Comparison of ENCODE assay signal across 8 cellular contexts in genomic region chr10:99845837-99846382, GRCh38.
DNase-seq lines count a peak whose midpoint lies in the region; ATAC-seq and TF ChIP-seq lines count a peak whose summit lies in the region.

No MANE protein-coding gene starts in this region.

- H3K27me3 Mint-ChIP-seq in activated T-helper 17 cell treated with anti-CD3 and anti-CD28 coated beads, Interleukin-2, amount 50 U/mL, for 72 hours: no peaks in the 10 kb centered on the region

- no peaks in the 10 kb centered on the region for H3K4me1 Mint-ChIP-seq in activated T-helper 17 cell treated with anti-CD3 and anti-CD28 coated beads, Interleukin-2, amount 50 U/mL, for 72 hours

- H3K36me3 Mint-ChIP-seq in activated T-helper 17 cell treated with anti-CD3 and anti-CD28 coated beads, Interleukin-2, amount 50 U/mL, for 72 hours (ENCODE audit: low read depth): no peaks in the 10 kb centered on the region

- no peaks in the 10 kb centered on the region for H3K79me1 ChIP-seq in neuronal stem cell (ENCODE audit: low read depth, low read length)

- H4K20me1 ChIP-seq in BLaER1: no peaks in the 10 kb centered on the region

- H2BK12ac ChIP-seq in neuronal stem cell (ENCODE audit: low read length): no peak overlapping the region

- peak; percentile 63 for DNase-seq in KG1 (lab: John Stamatoyannopoulos, UW)
- peak; percentile 78 for DNase-seq in RWPE1 (ENCODE audit: low spot score)
- peak; percentile 93 for DNase-seq in fibroblast of the conjunctiva (ENCODE audit: low read depth)
- peak; percentile 82 for DNase-seq in neuronal stem cell (ENCODE audit: low spot score)

- H3K9ac ChIP-seq in BLaER1 (no peak overlapping the region), neuronal stem cell (ENCODE audit: low read depth, low read length, poor library complexity) (no peak overlapping the region), subcutaneous abdominal adipose tissue (ENCODE audit: low read length in 5 of 5) (peak overlapping the region in 3 of 5 donors; percentile 8 to 65 (median 17))

- H3K23ac ChIP-seq in neuronal stem cell (ENCODE audit: low read depth, low read length, poor library complexity): no peak overlapping the region

- H3K27ac Mint-ChIP-seq in activated T-helper 17 cell treated with anti-CD3 and anti-CD28 coated beads, Interleukin-2, amount 50 U/mL, for 72 hours: no peak overlapping the region

- no peaks in the 10 kb centered on the region for H3K9me3 Mint-ChIP-seq in activated T-helper 17 cell treated with anti-CD3 and anti-CD28 coated beads, Interleukin-2, amount 50 U/mL, for 72 hours

- CTCF ChIA-PET in RWPE1 (lab: Yijun Ruan, JAX): interaction anchor here (0.5 to 2.7 kb wide), 31 partner anchors 9 to 1076 kb away, joined by 3 to 29 read pairs (median 3); partner anchors contain the start of gene DNMBP

- H3K14ac ChIP-seq in neuronal stem cell (ENCODE audit: low read length): no peak overlapping the region

- H3K4me2 ChIP-seq in BLaER1 (peak overlapping the region; percentile 33), neuronal stem cell (ENCODE audit: insufficient read depth, low read length, poor library complexity, severe bottlenecking) (peak overlapping the region; percentile 32)

- H3K4ac ChIP-seq in neuronal stem cell (ENCODE audit: low read length): no peak overlapping the region

- H3K4me3 Mint-ChIP-seq in activated T-helper 17 cell treated with anti-CD3 and anti-CD28 coated beads, Interleukin-2, amount 50 U/mL, for 72 hours: peak overlapping the region; percentile 33

- POLR2A ChIA-PET in RWPE1 (lab: Yijun Ruan, JAX; ENCODE audit: low non-redundant PET): no interaction called here

- no peak overlapping the region for H3K27ac ChIP-seq in BLaER1
- no peak overlapping the region for H3K27ac ChIP-seq in RWPE1
- no peak overlapping the region for H3K27ac ChIP-seq in neuronal stem cell (replicated peaks; ENCODE audit: low read length)
- H3K27ac ChIP-seq in subcutaneous abdominal adipose tissue (ENCODE audit: low read depth, low read length): no peak overlapping the region

- H3K27me3 ChIP-seq in BLaER1: no peaks in the 10 kb centered on the region
- H3K27me3 ChIP-seq in neuronal stem cell (ENCODE audit: control insufficient read depth in 3 of 3, insufficient read depth in 3 of 3, low read depth in 1 of 3, low read length in 3 of 3): no peaks in the 10 kb centered on the region
- no peaks in the 10 kb centered on the region for H3K27me3 ChIP-seq in subcutaneous abdominal adipose tissue (ENCODE audit: control insufficient read depth in 5 of 5, insufficient read depth in 4 of 5, low read length in 5 of 5)

- peak; percentile 88 for TF ChIP-seq CTCF in RWPE1 (conservative IDR thresholded peaks at IDR 0.05; ENCODE audit: low read depth)

- peaks cover 5% of the 10 kb centered on the region for H3K4me1 ChIP-seq in BLaER1
- peaks cover 8 to 11% of the 10 kb centered on the region in 2 donors for H3K4me1 ChIP-seq in neuronal stem cell (ENCODE audit: control insufficient read depth in 2 of 2, insufficient read depth in 1 of 2, low read depth in 1 of 2, low read length in 2 of 2)
- peaks cover 0 to 15% (median 11%) of the 10 kb centered on the region in 5 donors for H3K4me1 ChIP-seq in subcutaneous abdominal adipose tissue (ENCODE audit: control insufficient read depth in 5 of 5, insufficient read depth in 5 of 5, low read length in 5 of 5)

- no CpG with 5 or more reads among the region's 18 CpGs for WGBS in neuronal stem cell (ENCODE audit: extremely low coverage in 2 of 2, insufficient read length in 2 of 2, insufficient replicate concordance in 1 of 2), 2 donors

- no peaks in the 10 kb centered on the region for H3K9me3 ChIP-seq in BLaER1
- H3K9me3 ChIP-seq in neuronal stem cell (replicated peaks in 1 of 2; ENCODE audit: control insufficient read depth in 2 of 2, insufficient read depth in 1 of 2, low read depth in 1 of 2, low read length in 2 of 2): no peaks in the 10 kb centered on the region
- H3K9me3 ChIP-seq in subcutaneous abdominal adipose tissue (ENCODE audit: control insufficient read depth in 5 of 5, low read length in 5 of 5): no peaks in the 10 kb centered on the region

- H2BK5ac ChIP-seq in neuronal stem cell (ENCODE audit: low read length): no peak overlapping the region

- H2BK15ac ChIP-seq in neuronal stem cell (ENCODE audit: low read length): no peak overlapping the region

- peak; percentile 79 for ATAC-seq in GM19372 (IDR thresholded peaks at IDR 0.05; ENCODE audit: low read depth, unreplicated experiment)
- peak; percentile 93 for ATAC-seq in activated T-helper 17 cell treated with anti-CD3 and anti-CD28 coated beads, Interleukin-2, amount 50 U/mL, for 72 hours (replicated peaks)

- H3K4me3 ChIP-seq in BLaER1: no peak overlapping the region
- H3K4me3 ChIP-seq in neuronal stem cell (ENCODE audit: low read length in 2 of 2): peak overlapping the region in 1 of 2 donors; percentile 7
- H3K4me3 ChIP-seq in subcutaneous abdominal adipose tissue (ENCODE audit: low read depth in 1 of 5, low read length in 5 of 5): peak overlapping the region; percentile 54 to 61 (median 59)

- H2BK120ac ChIP-seq in neuronal stem cell (ENCODE audit: low read depth, low read length): no peak overlapping the region

- H3K36me3 ChIP-seq in BLaER1 (no peaks in the 10 kb centered on the region), neuronal stem cell (replicated peaks in 1 of 2; ENCODE audit: control insufficient read depth in 2 of 2, insufficient read depth in 2 of 2, low read length in 2 of 2) (no peaks in the 10 kb centered on the region), subcutaneous abdominal adipose tissue (ENCODE audit: control insufficient read depth in 5 of 5, insufficient read depth in 5 of 5, low read length in 5 of 5) (no peaks in the 10 kb centered on the region)

- H2AK5ac ChIP-seq in neuronal stem cell (ENCODE audit: low read depth, low read length): no peak overlapping the region

- peak overlapping the region; percentile 91 for H2AFZ ChIP-seq in neuronal stem cell (ENCODE audit: low read length)

- H3K18ac ChIP-seq in neuronal stem cell (ENCODE audit: low read length): no peak overlapping the region

- no peak overlapping the region for H4K8ac ChIP-seq in neuronal stem cell (ENCODE audit: low read depth, low read length)

- H4K91ac ChIP-seq in neuronal stem cell (ENCODE audit: low read depth, low read length, poor library complexity): no peak overlapping the region

Comparison
In these comparisons a context has a peak if more than half of its experiments do, and no peak if none do; other contexts are left out.
1. H3K9ac ChIP-seq: peak in subcutaneous abdominal adipose tissue (3 of 5); none in BLaER1 (single experiment) and neuronal stem cell (single experiment).
2. Peak in every context shown above with its lines, with median percentiles within 50 percentile points of each other: DNase-seq.